ENCODE assay signal across 28 cellular contexts in the genomic region with DNA sequence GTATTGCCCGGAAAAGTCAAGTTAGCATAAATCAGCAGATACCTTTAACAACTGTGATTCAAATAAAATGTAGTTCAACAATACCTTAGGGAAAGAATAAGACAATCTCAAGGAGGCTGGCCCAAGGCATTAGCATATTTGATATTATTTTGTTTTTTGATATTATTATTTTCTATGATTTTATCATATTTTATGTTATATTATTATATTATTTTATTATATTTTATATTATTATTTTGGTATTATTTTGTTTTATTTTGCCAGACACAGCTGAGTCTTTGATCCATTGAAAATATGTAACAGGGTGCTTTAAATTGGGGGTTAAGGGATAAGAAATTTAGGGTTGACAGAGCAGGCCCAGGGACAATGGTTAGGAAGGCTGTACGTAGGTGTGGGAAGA.
"Had no signal": no experiment of that assay in that cellular context is flagged by ENCODE, and none has a peak within 500 bp of the region (broad histone marks: within the 10 kb centered on the region; RNA-seq: fewer than 3 reads in every experiment).

No MANE protein-coding gene starts in this region.

- DNase-seq: stimulated activated CD4-positive, alpha-beta T cell treated with anti-CD3 and anti-CD28 coated beads, Interleukin-2, amount 100 ng/mL, for 48 hours; stimulated activated CD4-positive, alpha-beta T cell treated with anti-CD3 and anti-CD28 coated beads, Interleukin-4, amount 100 ng/mL, for 1 hour; stimulated activated CD4-positive, alpha-beta T cell treated with anti-CD3 and anti-CD28 coated beads, Interleukin-4, amount 100 ng/mL, for 24 hours; stimulated activated CD4-positive, alpha-beta T cell treated with anti-CD3 and anti-CD28 coated beads, Interleukin-4, amount 100 ng/mL, for 4 hours; stimulated activated CD8-positive, alpha-beta memory T cell treated with anti-CD3 and anti-CD28 coated beads, Interleukin-4, amount 100 ng/mL, for 48 hours; stimulated activated naive B cell treated with anti-CD40 and anti-IgM and Interleukin-4, amounts not matched to agents 10 μg/mL and 1 μg/mL and 100 μg/mL, for 72 hours; stimulated activated naive CD4-positive, alpha-beta T cell; stimulated activated naive CD4-positive, alpha-beta T cell treated with Interleukin-2 at 50 U/mL for 16 hours; stimulated activated naive CD8-positive, alpha-beta T cell treated with anti-CD3 and anti-CD28 coated beads, Interleukin-15, amount 100 ng/mL, for 72 hours; stimulated activated naive CD8-positive, alpha-beta T cell treated with anti-CD3 and anti-CD28 coated beads, Interleukin-15, Interleukin-2, amounts not matched to agents 100 U/mL and 50 U/mL, for 24 hours; stomach; substantia nigra; testis; thyroid gland; tibial artery; transverse colon; trophoblast cell; upper lobe of left lung; upper lobe of right lung; uterus had no signal

- H3K27me3 Mint-ChIP-seq: stimulated activated memory B cell treated with anti-CD40 and anti-IgM and Interleukin-4, amounts not matched to agents 10 μg/mL and 1 μg/mL and 100 μg/mL, for 72 hours; stimulated activated naive B cell treated with anti-CD40 and anti-IgM and Interleukin-4, amounts not matched to agents 10 μg/mL and 1 μg/mL and 100 μg/mL, for 72 hours; stimulated activated naive CD8-positive, alpha-beta T cell treated with anti-CD3 and anti-CD28 coated beads, Interleukin-15, amount 100 ng/mL, for 72 hours; stimulated activated naive CD8-positive, alpha-beta T cell treated with anti-CD3 and anti-CD28 coated beads, Interleukin-15, Interleukin-2, amounts not matched to agents 100 ng/mL and 50 ng/mL, for 24 hours; type B pancreatic cell had no signal

- H3K9me3 ChIP-seq: stomach, suprapubic skin, testis, thoracic aorta, thyroid gland, tibial artery, tibial nerve, transverse colon, upper lobe of left lung, upper lobe of right lung, uterus, vagina had no signal

- H3K4me1 ChIP-seq: stomach, suprapubic skin, testis, thyroid gland, tibial artery, tibial nerve, transverse colon, upper lobe of left lung, upper lobe of right lung, uterus, vagina had no signal

- H3K27ac ChIP-seq: stomach, suprapubic skin, testis, thoracic aorta, thyroid gland, tibial artery, tibial nerve, transverse colon, upper lobe of left lung, upper lobe of right lung, uterus, vagina had no signal

- H3K36me3 ChIP-seq: stomach, suprapubic skin, thoracic aorta, thyroid gland, tibial artery, tibial nerve, upper lobe of left lung, upper lobe of right lung, uterus, vagina had no signal

- H3K9me3 Mint-ChIP-seq: stimulated activated memory B cell treated with anti-CD40 and anti-IgM and Interleukin-4, amounts not matched to agents 10 μg/mL and 1 μg/mL and 100 μg/mL, for 72 hours; stimulated activated naive CD8-positive, alpha-beta T cell treated with anti-CD3 and anti-CD28 coated beads, Interleukin-15, amount 100 ng/mL, for 72 hours; stimulated activated naive CD8-positive, alpha-beta T cell treated with anti-CD3 and anti-CD28 coated beads, Interleukin-15, Interleukin-2, amounts not matched to agents 100 ng/mL and 50 ng/mL, for 24 hours; type B pancreatic cell had no signal

- ATAC-seq: stimulated activated effector memory CD8-positive, alpha-beta T cell treated with anti-CD3 and anti-CD28 coated beads, Interleukin-12 subunit alpha, Interleukin-12 subunit beta, amount 100 ng/mL, for 72 hours; stimulated activated memory B cell treated with anti-CD40 and anti-IgM and Interleukin-4, amounts not matched to agents 10 μg/mL and 1 μg/mL and 100 μg/mL, for 72 hours; stimulated activated naive B cell treated with anti-CD40 and anti-IgM and Interleukin-4, amounts not matched to agents 10 μg/mL and 1 μg/mL and 100 μg/mL, for 72 hours; stimulated activated naive CD8-positive, alpha-beta T cell treated with anti-CD3 and anti-CD28 coated beads, Interleukin-15, amount 100 ng/mL, for 72 hours; stimulated activated naive CD8-positive, alpha-beta T cell treated with anti-CD3 and anti-CD28 coated beads, Interleukin-15, Interleukin-2, amounts not matched to agents 100 U/mL and 50 U/mL, for 24 hours; upper lobe of right lung had no signal

- H3K4me3 Mint-ChIP-seq: stimulated activated effector memory CD8-positive, alpha-beta T cell treated with anti-CD3 and anti-CD28 coated beads, Interleukin-12 subunit alpha, Interleukin-12 subunit beta, amount 100 ng/mL, for 72 hours; stimulated activated memory B cell treated with anti-CD40 and anti-IgM and Interleukin-4, amounts not matched to agents 10 μg/mL and 1 μg/mL and 100 μg/mL, for 72 hours; stimulated activated naive B cell treated with anti-CD40 and anti-IgM and Interleukin-4, amounts not matched to agents 10 μg/mL and 1 μg/mL and 100 μg/mL, for 72 hours; stimulated activated naive CD8-positive, alpha-beta T cell treated with anti-CD3 and anti-CD28 coated beads, Interleukin-15, amount 100 ng/mL, for 72 hours; stimulated activated naive CD8-positive, alpha-beta T cell treated with anti-CD3 and anti-CD28 coated beads, Interleukin-15, Interleukin-2, amounts not matched to agents 100 ng/mL and 50 ng/mL, for 24 hours; type B pancreatic cell had no signal

- H3K36me3 Mint-ChIP-seq: stimulated activated effector memory CD8-positive, alpha-beta T cell treated with anti-CD3 and anti-CD28 coated beads, Interleukin-12 subunit alpha, Interleukin-12 subunit beta, amount 100 ng/mL, for 72 hours; stimulated activated memory B cell treated with anti-CD40 and anti-IgM and Interleukin-4, amounts not matched to agents 10 μg/mL and 1 μg/mL and 100 μg/mL, for 72 hours; stimulated activated naive B cell treated with anti-CD40 and anti-IgM and Interleukin-4, amounts not matched to agents 10 μg/mL and 1 μg/mL and 100 μg/mL, for 72 hours; type B pancreatic cell had no signal

- H3K27ac Mint-ChIP-seq: stimulated activated effector memory CD8-positive, alpha-beta T cell treated with anti-CD3 and anti-CD28 coated beads, Interleukin-12 subunit alpha, Interleukin-12 subunit beta, amount 100 ng/mL, for 72 hours; stimulated activated memory B cell treated with anti-CD40 and anti-IgM and Interleukin-4, amounts not matched to agents 10 μg/mL and 1 μg/mL and 100 μg/mL, for 72 hours; stimulated activated naive B cell treated with anti-CD40 and anti-IgM and Interleukin-4, amounts not matched to agents 10 μg/mL and 1 μg/mL and 100 μg/mL, for 72 hours; stimulated activated naive CD8-positive, alpha-beta T cell treated with anti-CD3 and anti-CD28 coated beads, Interleukin-15, amount 100 ng/mL, for 72 hours; stimulated activated naive CD8-positive, alpha-beta T cell treated with anti-CD3 and anti-CD28 coated beads, Interleukin-15, Interleukin-2, amounts not matched to agents 100 ng/mL and 50 ng/mL, for 24 hours; type B pancreatic cell had no signal

- H3K4me3 ChIP-seq: stomach, suprapubic skin, testis, thoracic aorta, thyroid gland, tibial artery, tibial nerve, transverse colon, upper lobe of left lung, upper lobe of right lung, uterus, vagina had no signal

- H3K4me1 Mint-ChIP-seq: stimulated activated effector memory CD8-positive, alpha-beta T cell treated with anti-CD3 and anti-CD28 coated beads, Interleukin-12 subunit alpha, Interleukin-12 subunit beta, amount 100 ng/mL, for 72 hours; stimulated activated memory B cell treated with anti-CD40 and anti-IgM and Interleukin-4, amounts not matched to agents 10 μg/mL and 1 μg/mL and 100 μg/mL, for 72 hours; stimulated activated naive B cell treated with anti-CD40 and anti-IgM and Interleukin-4, amounts not matched to agents 10 μg/mL and 1 μg/mL and 100 μg/mL, for 72 hours; stimulated activated naive CD8-positive, alpha-beta T cell treated with anti-CD3 and anti-CD28 coated beads, Interleukin-15, amount 100 ng/mL, for 72 hours had no signal

- H3K27me3 ChIP-seq: stomach, suprapubic skin, testis, thyroid gland, tibial artery, tibial nerve, transverse colon, upper lobe of left lung, upper lobe of right lung, uterus, vagina had no signal
